ENCODE assay signal across 17 cellular contexts in genomic region chr4:15253346-15253745, GRCh38.
DNase-seq lines count a peak whose midpoint lies in the region; ATAC-seq and TF ChIP-seq lines count a peak whose summit lies in the region.
"Had no signal": no experiment of that assay in that cellular context is flagged by ENCODE, and none has a peak within 500 bp of the region (broad histone marks: within the 10 kb centered on the region; RNA-seq: fewer than 3 reads in every experiment).

No MANE protein-coding gene starts in this region.

- DNase-seq in gastrocnemius medialis (no peak), activated T-cell treated with anti-CD3 and anti-CD28 coated beads for 4 hours (no peak)
- no peak for DNase-seq in activated CD4-positive, alpha-beta T cell treated with anti-CD3 and anti-CD28 coated beads for 48 hours
- no peak for DNase-seq in activated T-cell treated with anti-CD3 and anti-CD28 coated beads, Interleukin-2, amount 50 U/mL, for 24 hours
- DNase-seq: activated T-cell treated with anti-CD3 and anti-CD28 coated beads, Interleukin-2, amount 50 U/mL, for 4 hours; endodermal cell; heart left ventricle; left ventricle myocardium superior; NCI-H2081; nucleus accumbens; stimulated activated CD4-positive, alpha-beta T cell treated with anti-CD3 and anti-CD28 coated beads, Interleukin-2, amount 100 ng/mL, for 24 hours had no signal

- no peak overlapping the region for H3K4me3 Mint-ChIP-seq in activated T-cell treated with anti-CD3 and anti-CD28 coated beads, Interleukin-2, amount 50 U/mL, for 24 hours
- H3K4me3 Mint-ChIP-seq: activated T-cell treated with anti-CD3 and anti-CD28 coated beads, Interleukin-2, amount 50 U/mL, for 4 hours; endodermal cell; stimulated activated naive CD8-positive, alpha-beta T cell treated with anti-CD3 and anti-CD28 coated beads, Interleukin-15, Interleukin-2, amounts not matched to agents 100 ng/mL and 50 ng/mL, for 24 hours had no signal

- no peaks in the 10 kb centered on the region for H3K36me3 Mint-ChIP-seq in activated T-cell treated with anti-CD3 and anti-CD28 coated beads, Interleukin-2, amount 50 U/mL, for 24 hours (ENCODE audit: low read depth)

- H3K27me3 ChIP-seq in gastrocnemius medialis = no peaks in the 10 kb centered on the region
- H3K27me3 ChIP-seq: heart left ventricle had no signal

- H3K9me3 Mint-ChIP-seq in activated T-cell treated with anti-CD3 and anti-CD28 coated beads, Interleukin-2, amount 50 U/mL, for 24 hours = no peaks in the 10 kb centered on the region
- H3K9me3 Mint-ChIP-seq: activated T-cell treated with anti-CD3 and anti-CD28 coated beads, Interleukin-2, amount 50 U/mL, for 4 hours; endodermal cell; stimulated activated naive CD8-positive, alpha-beta T cell treated with anti-CD3 and anti-CD28 coated beads, Interleukin-15, Interleukin-2, amounts not matched to agents 100 ng/mL and 50 ng/mL, for 24 hours had no signal

- H3K4me1 Mint-ChIP-seq in activated T-cell treated with anti-CD3 and anti-CD28 coated beads, Interleukin-2, amount 50 U/mL, for 24 hours (ENCODE audit: low read depth) = peaks cover 7% of the 10 kb centered on the region

- H3K4me3 ChIP-seq in gastrocnemius medialis = no peak overlapping the region
- H3K4me3 ChIP-seq: heart left ventricle had no signal

- peaks cover 2% of the 10 kb centered on the region for H3K27me3 Mint-ChIP-seq in activated T-cell treated with anti-CD3 and anti-CD28 coated beads, Interleukin-2, amount 50 U/mL, for 24 hours
- H3K27me3 Mint-ChIP-seq: stimulated activated naive CD8-positive, alpha-beta T cell treated with anti-CD3 and anti-CD28 coated beads, Interleukin-15, Interleukin-2, amounts not matched to agents 100 ng/mL and 50 ng/mL, for 24 hours had no signal

- in situ Hi-C loops in gastrocnemius medialis (cut with MboI; ENCODE audit: low sequenced_read_pairs in 4 of 4) = no loop called here

- intact Hi-C loops in gastrocnemius medialis (cut with DNase I; ENCODE audit: low total_unique reads) = no loop called here

- H3K27ac Mint-ChIP-seq in activated T-cell treated with anti-CD3 and anti-CD28 coated beads, Interleukin-2, amount 50 U/mL, for 24 hours = no peak overlapping the region
- H3K27ac Mint-ChIP-seq: endodermal cell; stimulated activated naive CD8-positive, alpha-beta T cell treated with anti-CD3 and anti-CD28 coated beads, Interleukin-15, Interleukin-2, amounts not matched to agents 100 ng/mL and 50 ng/mL, for 24 hours had no signal

- H3K36me3 ChIP-seq in gastrocnemius medialis = no peaks in the 10 kb centered on the region
- H3K36me3 ChIP-seq: heart left ventricle had no signal

- TF ChIP-seq POLR2A in GM18505 (IDR thresholded peaks at IDR 0.05; ENCODE audit: borderline replicate concordance, extremely low read depth, insufficient read depth, insufficient read length) (no peak), gastrocnemius medialis (IDR thresholded peaks at IDR 0.05) (no peak)

- peak; percentile 79 for ATAC-seq in GM18505 (IDR thresholded peaks at IDR 0.05; ENCODE audit: unreplicated experiment)
- ATAC-seq in GM19468 (IDR thresholded peaks at IDR 0.05; ENCODE audit: extremely low read depth, unreplicated experiment) = peak; percentile 59
- ATAC-seq in HG02884 (IDR thresholded peaks at IDR 0.05; ENCODE audit: unreplicated experiment) = peak; percentile 93
- peak; percentile 79 for ATAC-seq in HG03565 (IDR thresholded peaks at IDR 0.05; ENCODE audit: unreplicated experiment)
- no peak for ATAC-seq in gastrocnemius medialis
- ATAC-seq: activated T-cell treated with anti-CD3 and anti-CD28 coated beads, Interleukin-2, amount 50 U/mL, for 4 hours; heart left ventricle; left ventricle myocardium superior had no signal

- H3K9me3 ChIP-seq in gastrocnemius medialis = no peaks in the 10 kb centered on the region
- H3K9me3 ChIP-seq: heart left ventricle had no signal

- no peak overlapping the region for H3K27ac ChIP-seq in gastrocnemius medialis
- H3K27ac ChIP-seq: RWPE1 had no signal

- TF ChIP-seq CTCF in gastrocnemius medialis (IDR thresholded peaks at IDR 0.05 in 4 of 5, conservative IDR thresholded peaks at IDR 0.05 in 1 of 5) = no peak

- no peaks in the 10 kb centered on the region for H3K4me1 ChIP-seq in gastrocnemius medialis

Comparison
In these comparisons a context has a peak if more than half of its experiments do, and no peak if none do; other contexts are left out.
1. ATAC-seq: peak in GM18505 (single experiment), GM19468 (single experiment), HG02884 (single experiment) and HG03565 (single experiment); none in gastrocnemius medialis (0 of 2).